ENCODE assay signal across 12 cellular contexts in the genomic region with DNA sequence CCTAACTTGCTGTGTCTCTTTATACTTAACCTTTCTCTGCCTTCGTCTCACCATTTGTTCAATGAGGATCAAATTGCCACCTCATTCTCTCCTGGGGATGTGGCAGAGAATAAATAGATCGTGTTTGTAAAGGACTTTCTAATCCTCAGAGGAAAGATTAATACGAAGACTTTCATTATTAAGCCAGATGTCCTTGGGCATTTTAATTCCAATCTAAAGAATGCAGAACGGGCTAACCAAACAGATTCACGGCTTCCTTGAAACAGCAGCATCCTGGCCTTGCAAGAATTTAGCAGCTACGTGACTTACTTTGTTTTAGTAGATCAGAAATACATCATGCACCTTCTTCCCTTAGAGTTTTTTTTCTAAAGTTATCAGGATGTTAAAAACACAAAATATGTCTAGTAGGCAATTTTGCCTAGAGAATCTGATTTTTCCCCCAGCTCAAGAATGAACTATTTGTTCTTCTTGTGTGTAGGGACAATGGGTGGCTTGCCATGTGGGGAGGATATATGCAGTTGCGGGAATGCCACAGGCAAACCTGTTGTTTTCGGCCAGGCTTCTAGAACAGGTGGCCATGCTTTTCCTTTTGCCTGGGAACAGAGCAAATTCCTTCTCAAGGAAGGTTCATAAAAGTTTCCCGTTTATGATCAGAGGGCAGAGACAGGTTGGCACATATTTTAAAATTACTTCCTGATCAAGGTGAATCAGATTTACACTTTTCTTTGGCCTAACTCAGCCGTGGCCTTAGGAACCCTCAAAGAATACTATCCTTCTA. TPM values are rescaled to one million over a fixed set of nuclear protein-coding genes. Genes with fewer than 3 reads are reported as not detected.
A peak's percentile ranks its signal among the peaks of the same experiment; 100 is the strongest.
DNase-seq lines count a peak whose midpoint lies in the region; ATAC-seq and TF ChIP-seq lines count a peak whose summit lies in the region.
"Had no signal": no experiment of that assay in that cellular context is flagged by ENCODE, and none has a peak within 500 bp of the region (broad histone marks: within the 10 kb centered on the region; RNA-seq: fewer than 3 reads in every experiment).

No MANE protein-coding gene starts in this region.

- H3F3A ChIP-seq in GM23338 (replicated peaks; ENCODE audit: low read depth) = 0 out of 2 replicates have a peak, but pooled peaks cover 3% of the 10 kb centered on the region

- H3K27ac ChIP-seq in GM23338 (ENCODE audit: low read depth) (peak overlapping the region; percentile 61), Panc1 (ENCODE audit: low read length) (peak overlapping the region; percentile 84), esophagus squamous epithelium (peak overlapping the region; percentile 21 to 86 (median 67)), osteoblast (ENCODE audit: low read depth, low read length) (peak overlapping the region; percentile 72)
- no peak overlapping the region for H3K27ac ChIP-seq in effector memory CD4-positive, alpha-beta T cell (ENCODE audit: insufficient read depth, low read length, poor library complexity, severe bottlenecking)
- H3K27ac ChIP-seq: SK-N-MC had no signal

- H3K4me2 ChIP-seq in GM23338 = peak overlapping the region; percentile 83
- peak overlapping the region; percentile 85 for H3K4me2 ChIP-seq in osteoblast (ENCODE audit: insufficient read depth, low read length)

- no peaks in the 10 kb centered on the region for H3K36me3 Mint-ChIP-seq in GM23338 (ENCODE audit: low read depth)

- H3K79me2 ChIP-seq in GM23338 (replicated peaks; ENCODE audit: insufficient read depth) (peaks cover 73% of the 10 kb centered on the region), osteoblast (ENCODE audit: insufficient read depth, low read length) (peaks cover 69% of the 10 kb centered on the region)

- H2AFZ ChIP-seq in GM23338 (no peak overlapping the region), osteoblast (ENCODE audit: low read length) (no peak overlapping the region)

- no peaks in the 10 kb centered on the region for H3K36me3 ChIP-seq in GM23338 (ENCODE audit: insufficient read depth)
- H3K36me3 ChIP-seq in Panc1 (ENCODE audit: control insufficient read depth, insufficient read depth, low read length) = peaks cover 2% of the 10 kb centered on the region; the same call in 1 of the 2 replicates
- no peaks in the 10 kb centered on the region for H3K36me3 ChIP-seq in esophagus squamous epithelium
- H3K36me3 ChIP-seq in osteoblast (ENCODE audit: insufficient read depth, low read length) = no peaks in the 10 kb centered on the region
- no peaks in the 10 kb centered on the region for H3K36me3 ChIP-seq in effector memory CD4-positive, alpha-beta T cell (ENCODE audit: control insufficient read depth, insufficient read depth, low read length)

- BruUV-seq in Panc1 (replicated peaks; lab: Mats Ljungman, UMichigan) = no TSS peak

- CTCF ChIA-PET in Panc1 (lab: Charles Lee) = interaction anchor here (0.5 kb wide), 1 partner anchor 123 kb away, joined by 5 read pairs; no protein-coding TSS in a partner anchor

- H3K9me3 ChIP-seq in Panc1 (ENCODE audit: control insufficient read depth, insufficient read depth, low read depth, low read length) = no peaks in the 10 kb centered on the region
- H3K9me3 ChIP-seq in esophagus squamous epithelium = no peaks in the 10 kb centered on the region
- no peaks in the 10 kb centered on the region for H3K9me3 ChIP-seq in osteoblast (ENCODE audit: low read depth, low read length)
- no peaks in the 10 kb centered on the region for H3K9me3 ChIP-seq in effector memory CD4-positive, alpha-beta T cell (ENCODE audit: control insufficient read depth, low read length)

- peaks cover 23% of the 10 kb centered on the region for H3K4me1 ChIP-seq in GM23338 (ENCODE audit: insufficient read depth)
- peaks cover 24% of the 10 kb centered on the region for H3K4me1 ChIP-seq in Panc1 (ENCODE audit: control insufficient read depth, insufficient read depth, low read length)
- H3K4me1 ChIP-seq in esophagus squamous epithelium = peaks cover 0 to 57% (median 0%) of the 10 kb centered on the region in 3 donors
- peaks cover 45% of the 10 kb centered on the region for H3K4me1 ChIP-seq in osteoblast (ENCODE audit: insufficient read depth, low read length)
- no peaks in the 10 kb centered on the region for H3K4me1 ChIP-seq in effector memory CD4-positive, alpha-beta T cell (ENCODE audit: control insufficient read depth, insufficient read depth, low read length, poor library complexity, severe bottlenecking)

- peaks cover 4% of the 10 kb centered on the region for H3K27me3 Mint-ChIP-seq in GM23338 (ENCODE audit: insufficient read depth, low read depth, poor library complexity)

- H3K27ac Mint-ChIP-seq in GM23338 = peak overlapping the region; percentile 91
- H3K27ac Mint-ChIP-seq: IgD-negative memory B cell had no signal

- POLR2A ChIA-PET in Panc1 (lab: Charles Lee) = no interaction called here

- H3K27me3 ChIP-seq in GM23338 (ENCODE audit: insufficient read depth) (no peaks in the 10 kb centered on the region), Panc1 (ENCODE audit: control insufficient read depth, insufficient read depth, low read length) (no peaks in the 10 kb centered on the region), esophagus squamous epithelium (no peaks in the 10 kb centered on the region), osteoblast (ENCODE audit: insufficient read depth, low read length) (no peaks in the 10 kb centered on the region)
- no peaks in the 10 kb centered on the region for H3K27me3 ChIP-seq in effector memory CD4-positive, alpha-beta T cell (replicated peaks; ENCODE audit: control insufficient read depth, insufficient read depth, low read length, poor library complexity, severe bottlenecking)

- peaks cover 60% of the 10 kb centered on the region for H3K4me1 Mint-ChIP-seq in GM23338

- 23 to 36% methylated on average over 9 of the region's 10 CpGs for WGBS in esophagus squamous epithelium, 2 donors

- TF ChIP-seq POLR2A in esophagus squamous epithelium (IDR thresholded peaks at IDR 0.05) = no peak

- in situ Hi-C loops in Panc1 (cut with HindIII; ENCODE audit: low pct_unique_long_range_greater_than_20kb, low sequenced_read_pairs) = no loop called here

- intact Hi-C loops in Panc1 (cut with micrococcal nuclease; ENCODE audit: unreplicated experiment) (loop anchor here (5.0 kb wide), 1 partner anchor 425 kb away; no protein-coding TSS in a partner anchor), esophagus squamous epithelium (cut with DNase I) (no loop called here)

- H3K9me3 Mint-ChIP-seq in GM23338 = no peaks in the 10 kb centered on the region
- H3K9me3 Mint-ChIP-seq: IgD-negative memory B cell had no signal

- H3K9me2 ChIP-seq in GM23338 (ENCODE audit: insufficient read depth) = no peaks in the 10 kb centered on the region

- ATAC-seq in GM23338 (no peak), Panc1 (no peak), GM18502 (IDR thresholded peaks at IDR 0.05; ENCODE audit: poor library complexity, unreplicated experiment) (no peak), GM18498 (IDR thresholded peaks at IDR 0.05; ENCODE audit: unreplicated experiment) (no peak)

- H3K4me3 ChIP-seq in GM23338 (peak overlapping the region; percentile 78), Panc1 (ENCODE audit: low read depth in 2 of 2, low read length in 2 of 2) (peak overlapping the region; percentile 64 to 71), esophagus squamous epithelium (peak overlapping the region in 3 of 4 donors; percentile 4 to 72 (median 62)), osteoblast (ENCODE audit: insufficient read depth, low read length) (peak overlapping the region; percentile 82)
- no peak overlapping the region for H3K4me3 ChIP-seq in effector memory CD4-positive, alpha-beta T cell (ENCODE audit: insufficient read depth, low read depth, low read length, poor library complexity, severe bottlenecking)
- H3K4me3 ChIP-seq: SK-N-MC had no signal

- H4K20me1 ChIP-seq in GM23338 (replicated peaks; ENCODE audit: insufficient read depth) (no peaks in the 10 kb centered on the region), osteoblast (ENCODE audit: insufficient read depth, low read length) (no peaks in the 10 kb centered on the region)

- DNase-seq in GM23338 (ENCODE audit: low spot score) (peak; percentile 46), Panc1 (ENCODE audit: low read depth, low spot score) (no peak), esophagus squamous epithelium (lab: John Stamatoyannopoulos, UW) (no peak), osteoblast (ENCODE audit: insufficient read length, low spot score, missing footprints) (no peak)
- DNase-seq in effector memory CD4-positive, alpha-beta T cell = no peak
- DNase-seq in activated T-cell treated with anti-CD3 and anti-CD28 coated beads, Interleukin-2, amount 50 U/mL, for 1 hour = no peak
- DNase-seq: foreskin melanocyte, NCI-H226 had no signal

- peak overlapping the region; percentile 88 for H3K4me3 Mint-ChIP-seq in GM23338
- H3K4me3 Mint-ChIP-seq: IgD-negative memory B cell had no signal

- TF ChIP-seq CTCF in GM23338 (conservative IDR thresholded peaks at IDR 0.05; ENCODE audit: low read depth in 2 of 2) (no peak), Panc1 (IDR thresholded peaks at IDR 0.05) (no peak), esophagus squamous epithelium (IDR thresholded peaks at IDR 0.05) (no peak), osteoblast (IDR thresholded peaks at IDR 0.05; ENCODE audit: extremely low read depth, low read depth, low read length) (no peak)

RNA-seq across cellular contexts. Expression of a gene that starts 3.0 kb away (rescaled TPM):
- 37.6 and 39.3 TPM in 2 replicates for total RNA-seq in GM23338 (2014; rRNA removed; shearing (Covaris generic))
- polyA plus RNA-seq in GM23338 (2016; fragmentation: Nextera tagmentation; extraction: Ambion mirVana) = 20.8 and 27.2 TPM in 2 replicates
- total RNA-seq in Panc1 (2021; ENCODE audit: unreplicated experiment) (32.4 TPM), esophagus squamous epithelium (10 to 100 TPM in 3 of 4 donors, 1 to 10 TPM in 1; 9.9 to 18.5 (median 14.7) TPM), osteoblast (26.5 and 26.8 TPM in 2 replicates)
- 14.0 TPM for polyA plus RNA-seq in Panc1 (2012; ENCODE audit: insufficient read length)
